ENCODE assay signal across 7 cellular contexts in the genomic region with DNA sequence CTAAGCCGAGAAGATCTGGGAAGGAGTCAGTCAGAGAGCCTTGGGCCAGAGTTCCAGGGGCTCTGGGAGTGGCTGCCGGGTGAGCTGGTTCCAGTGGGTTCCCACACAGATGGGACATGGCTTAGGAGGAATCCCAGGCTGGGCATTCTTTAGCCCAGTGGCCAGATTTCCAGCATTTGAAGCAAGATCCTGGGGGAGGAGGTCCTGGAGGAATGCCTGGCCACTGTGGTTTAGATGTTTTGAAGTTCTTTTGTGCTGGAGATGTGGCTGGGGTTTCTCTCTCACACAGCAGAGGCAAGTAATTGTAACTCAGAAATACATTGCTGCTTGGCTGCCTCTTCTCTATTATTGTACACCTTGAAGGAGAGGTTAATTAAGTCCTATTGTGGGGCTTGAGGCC. TPM values are rescaled to one million over a fixed set of nuclear protein-coding genes. Genes with fewer than 3 reads are reported as not detected.
DNase-seq lines count a peak whose midpoint lies in the region; ATAC-seq and TF ChIP-seq lines count a peak whose summit lies in the region.
"Not testable (repeated sequence)": the region's sequence is repeated elsewhere in the genome, so short reads cannot be mapped to it uniquely, and the experiment has no call there.

No MANE protein-coding gene starts in this region.

- H2AK9ac ChIP-seq in IMR-90 (replicated peaks; ENCODE audit: low read depth, low read length, poor library complexity), result not testable (repeated sequence)

- intact Hi-C loops in IMR-90 (cut with micrococcal nuclease); naive thymus-derived CD4-positive, alpha-beta T cell (cut with micrococcal nuclease): not testable (repeated sequence)

- not testable (repeated sequence) for BruUV-seq in IMR-90 (replicated peaks; lab: Mats Ljungman, UMichigan)

- H3K27ac Mint-ChIP-seq in naive thymus-derived CD4-positive, alpha-beta T cell, result peak overlapping the region in 5 of 9 donors; percentile 14 to 65 (median 17)

- not testable (repeated sequence) for H3K27me3 Mint-ChIP-seq in naive thymus-derived CD4-positive, alpha-beta T cell

- H4K91ac ChIP-seq in IMR-90 (ENCODE audit: insufficient read depth, low read depth, low read length), result not testable (repeated sequence)

- H3K4me3 Mint-ChIP-seq in naive thymus-derived CD4-positive, alpha-beta T cell, result peak overlapping the region in 1 of 10 donors; percentile 12

- H3K36me3 Mint-ChIP-seq in naive thymus-derived CD4-positive, alpha-beta T cell, result peaks cover 41 to 69% (median 54%) of the 10 kb centered on the region in 5 donors

- H3K4me1 Mint-ChIP-seq in naive thymus-derived CD4-positive, alpha-beta T cell, result peaks cover 1 to 63% (median 53%) of the 10 kb centered on the region in 7 donors

- in situ Hi-C loops in IMR-90 (cut with MboI; ENCODE audit: low sequenced_read_pairs), result loop anchor here (25.0 kb wide), 1 partner anchor 1954 kb away; no protein-coding TSS in a partner anchor
- in situ Hi-C loops in astrocyte of the spinal cord (cut with HindIII; ENCODE audit: low sequenced_read_pairs), result not testable (repeated sequence)

- H2BK15ac ChIP-seq in IMR-90 (ENCODE audit: low read depth, low read length), result not testable (repeated sequence)

- H3K9me1 ChIP-seq in IMR-90 (ENCODE audit: insufficient read depth, low read length), result not testable (repeated sequence)

- POLR2A ChIA-PET in IMR-90 (lab: Charles Lee; ENCODE audit: unreplicated experiment); naive thymus-derived CD4-positive, alpha-beta T cell (lab: Charles Lee): not testable (repeated sequence)

- not testable (repeated sequence) for H3K18ac ChIP-seq in IMR-90 (ENCODE audit: low read depth, low read length)

- not testable (repeated sequence) for H4K8ac ChIP-seq in IMR-90 (ENCODE audit: low read depth in 2 of 2, low read length in 2 of 2)

- not testable (repeated sequence) for H3K14ac ChIP-seq in IMR-90 (replicated peaks; ENCODE audit: low read depth, low read length)

- H3K9me3 ChIP-seq in IMR-90 (ENCODE audit: control insufficient read depth, insufficient read depth, low read length), result not testable (repeated sequence)
- peaks cover 0 to 23% (median 0%) of the 10 kb centered on the region in 3 experiments for H3K9me3 ChIP-seq in naive thymus-derived CD4-positive, alpha-beta T cell (ENCODE audit: control insufficient read depth in 2 of 3, low read length in 3 of 3)

- H3K9ac ChIP-seq in IMR-90 (ENCODE audit: low read depth, low read length), result not testable (repeated sequence)

- not testable (repeated sequence) for H2BK5ac ChIP-seq in IMR-90 (ENCODE audit: low read depth, low read length, poor library complexity, severe bottlenecking)

- H3K23ac ChIP-seq in IMR-90 (ENCODE audit: low read depth, low read length), result not testable (repeated sequence)

- not testable (repeated sequence) for H3K27ac ChIP-seq in IMR-90 (ENCODE audit: insufficient read depth, low read length); naive thymus-derived CD4-positive, alpha-beta T cell (ENCODE audit: low read depth, low read length)

- not testable (repeated sequence) for H2BK20ac ChIP-seq in IMR-90 (ENCODE audit: low read depth, low read length)

- peaks cover 30 to 49% (median 40%) of the 10 kb centered on the region in 11 donors for H3K9me3 Mint-ChIP-seq in naive thymus-derived CD4-positive, alpha-beta T cell

- not testable (repeated sequence) for H2BK120ac ChIP-seq in IMR-90 (ENCODE audit: low read depth, low read length)

- not testable (repeated sequence) for H3K27me3 ChIP-seq in IMR-90 (ENCODE audit: control insufficient read depth, insufficient read depth, low read length); naive thymus-derived CD4-positive, alpha-beta T cell (ENCODE audit: control insufficient read depth in 2 of 2, insufficient read depth in 2 of 2, low read length in 2 of 2)

- DNase-seq in EH (ENCODE audit: low read depth), result peak; percentile 61
- DNase-seq in IMR-90, result peak; percentile 8
- DNase-seq in RPMI7951 (ENCODE audit: low read depth), result peak; percentile 14
- peak; percentile 61 for DNase-seq in astrocyte of the spinal cord (ENCODE audit: low read depth, low spot score)
- DNase-seq in fibroblast of peridontal ligament (ENCODE audit: extremely low read depth), result peak; percentile 92
- not testable (repeated sequence) for DNase-seq in naive thymus-derived CD4-positive, alpha-beta T cell
- peak; percentile 75 for DNase-seq in stromal cell of bone marrow (ENCODE audit: low read depth)

- H3K4me3 ChIP-seq in IMR-90 (ENCODE audit: insufficient read depth, low read depth, low read length); astrocyte of the spinal cord (ENCODE audit: low read depth, low read length); naive thymus-derived CD4-positive, alpha-beta T cell (ENCODE audit: low read length): not testable (repeated sequence)

- H3K36me3 ChIP-seq in IMR-90 (ENCODE audit: control insufficient read depth, insufficient read depth, low read length); naive thymus-derived CD4-positive, alpha-beta T cell (ENCODE audit: control insufficient read depth in 2 of 3, insufficient read depth in 3 of 3, low read length in 3 of 3): not testable (repeated sequence)

- CTCF ChIA-PET in IMR-90 (lab: Yijun Ruan, JAX); naive thymus-derived CD4-positive, alpha-beta T cell (lab: Charles Lee): not testable (repeated sequence)

- ATAC-seq in IMR-90 (ENCODE audit: low read depth); naive thymus-derived CD4-positive, alpha-beta T cell: not testable (repeated sequence)

- not testable (repeated sequence) for H3K4me1 ChIP-seq in IMR-90 (ENCODE audit: control insufficient read depth, insufficient read depth, low read length)
- peaks cover 0 to 21% of the 10 kb centered on the region in 2 donors for H3K4me1 ChIP-seq in naive thymus-derived CD4-positive, alpha-beta T cell (ENCODE audit: control insufficient read depth in 2 of 2, insufficient read depth in 2 of 2, low read length in 2 of 2)

- not testable (repeated sequence) for H2AK5ac ChIP-seq in IMR-90 (ENCODE audit: low read depth, low read length)

- not testable (repeated sequence) for H3K79me1 ChIP-seq in IMR-90 (ENCODE audit: low read depth in 1 of 2, low read length in 2 of 2)

- H2AFZ ChIP-seq in IMR-90 (replicated peaks; ENCODE audit: low read length, poor library complexity), result not testable (repeated sequence)

- not testable (repeated sequence) for H3K4me2 ChIP-seq in IMR-90 (ENCODE audit: low read depth, low read length)

- no CpG with 5 or more reads among the region's 2 CpGs for WGBS in IMR-90 (ENCODE audit: extremely low coverage in 2 of 2, insufficient read length in 1 of 2), 2 experiments

- dilution Hi-C loops in IMR-90 (cut with HindIII; ENCODE audit: low sequenced_read_pairs, unreplicated experiment), result not testable (repeated sequence)

- H3K56ac ChIP-seq in IMR-90 (ENCODE audit: extremely low read depth, insufficient read depth, low read length), result not testable (repeated sequence)

- not testable (repeated sequence) for H4K5ac ChIP-seq in IMR-90 (ENCODE audit: low read depth, low read length)

- not testable (repeated sequence) for TF ChIP-seq POLR2A in IMR-90 (IDR thresholded peaks at IDR 0.05; ENCODE audit: low read depth, low read length)

- H4K20me1 ChIP-seq in IMR-90 (ENCODE audit: insufficient read depth, low read length), result not testable (repeated sequence)

- H3K4ac ChIP-seq in IMR-90 (ENCODE audit: low read depth, low read length), result not testable (repeated sequence)

- TF ChIP-seq CTCF in IMR-90 (conservative IDR thresholded peaks at IDR 0.05; ENCODE audit: low read depth, low read length); astrocyte of the spinal cord (IDR thresholded peaks at IDR 0.05; ENCODE audit: low read depth, low read length): not testable (repeated sequence)

- not testable (repeated sequence) for TF ChIP-seq RAD21 in IMR-90 (IDR thresholded peaks at IDR 0.05; ENCODE audit: low read length)

RNA-seq across cellular contexts. Expression of gene ERMN, which starts 15.8 kb away (rescaled TPM):
- total RNA-seq in IMR-90 (2012; rRNA removed), result not detected in 2 replicates
- polyA plus RNA-seq in IMR-90 (2012; rRNA removed), result not detected in 2 replicates
- polyA plus RNA-seq in IMR-90 (2012; cell fraction: cytosol; rRNA removed), result not detected in 2 replicates
- 0.13 TPM in 1 of 2 replicates, not detected in the other for polyA plus RNA-seq in IMR-90 (2012; cell fraction: nucleus; rRNA removed; ENCODE audit: low replicate concordance)
- not detected in 2 replicates for total RNA-seq in RPMI7951 (2014; rRNA removed; shearing (Covaris generic))
- total RNA-seq in naive thymus-derived CD4-positive, alpha-beta T cell, result 10 to 100 TPM in 2 of 5 experiments, 1 to 10 TPM in 3; 5.6 to 17.3 (median 6.1) TPM
- polyA plus RNA-seq in naive thymus-derived CD4-positive, alpha-beta T cell, result under 1 TPM; 0.09 to 0.38 TPM
